ENCODE assay signal across 16 cellular contexts in genomic region chr11:95567685-95568084, GRCh38.
DNase-seq lines count a peak whose midpoint lies in the region; TF ChIP-seq lines count a peak whose summit lies in the region.
"Had no signal": no experiment of that assay in that cellular context is flagged by ENCODE, and none has a peak within 500 bp of the region (broad histone marks: within the 10 kb centered on the region; RNA-seq: fewer than 3 reads in every experiment).

No MANE protein-coding gene starts in this region.

- BruUV-seq in A673 (replicated peaks; lab: Mats Ljungman, UMichigan) = no TSS peak

- H3K9me3 ChIP-seq in A673 (ENCODE audit: low read depth, low read length, poor library complexity, severe bottlenecking) = peaks cover 8% of the 10 kb centered on the region
- H3K9me3 ChIP-seq: pancreas had no signal

- H3K27me3 ChIP-seq in BJ (ENCODE audit: control insufficient read depth, insufficient read depth, low read length) (no peaks in the 10 kb centered on the region), A673 (replicated peaks; ENCODE audit: insufficient read depth, low read depth, low read length, poor library complexity) (no peaks in the 10 kb centered on the region)
- H3K27me3 ChIP-seq: esophagus squamous epithelium, pancreas had no signal

- H3K36me3 ChIP-seq in BJ (ENCODE audit: control insufficient read depth, insufficient read depth, low read length) (no peaks in the 10 kb centered on the region), A673 (ENCODE audit: insufficient read depth, low read length, poor library complexity, severe bottlenecking) (no peaks in the 10 kb centered on the region)
- H3K36me3 ChIP-seq: esophagus squamous epithelium, pancreas had no signal

- no peak overlapping the region for H3K4me3 ChIP-seq in BJ (ENCODE audit: low read depth, low read length)
- H3K4me3 ChIP-seq in fibroblast of pulmonary artery (replicated peaks; ENCODE audit: low read depth, low read length) = no peak overlapping the region
- H3K4me3 ChIP-seq in skeletal muscle cell (ENCODE audit: low read depth, low read length) = no peak overlapping the region
- no peak overlapping the region for H3K4me3 ChIP-seq in A673 (ENCODE audit: low read depth, low read length, poor library complexity, severe bottlenecking)
- H3K4me3 ChIP-seq: esophagus squamous epithelium, pancreas had no signal

- POLR2A ChIA-PET in BJ (lab: Charles Lee) = interaction anchor here (0.6 to 1.4 kb wide), 3 partner anchors 11 to 812 kb away, joined by 3 to 5 read pairs (median 3); no protein-coding TSS in a partner anchor
- POLR2A ChIA-PET in A673 (lab: Charles Lee; ENCODE audit: low non-redundant PET) = no interaction called here

- DNase-seq in BJ (ENCODE audit: low read depth) = peak; percentile 31
- DNase-seq in astrocyte of the hippocampus (ENCODE audit: low read depth, low spot score) = peak; percentile 42
- peak; percentile 45 for DNase-seq in fibroblast of pulmonary artery (ENCODE audit: low read depth)
- DNase-seq in skeletal muscle cell (ENCODE audit: low read depth) = peak; percentile 67
- no peak for DNase-seq in effector CD4-positive, alpha-beta T cell
- DNase-seq in GM10266 (ENCODE audit: extremely low spot score) = no peak
- no peak for DNase-seq in D341Med (ENCODE audit: low spot score)
- no peak for DNase-seq in A673 (ENCODE audit: low spot score)
- DNase-seq: activated CD4-positive, alpha-beta T cell treated with anti-CD3 and anti-CD28 coated beads, Interleukin-2, amount 50 U/mL, for 4 hours; CD8-positive, alpha-beta T cell; DMS53; effector CD8-positive, alpha-beta T cell; esophagus squamous epithelium; hypothalamus; pancreas; stimulated activated CD4-positive, alpha-beta T cell treated with anti-CD3 and anti-CD28 coated beads, Interleukin-1b, Interleukin-23, amount 100 ng/mL, for 48 hours had no signal

- CTCF ChIA-PET in BJ (lab: Yijun Ruan, JAX) (interaction anchor here (0.7 to 0.9 kb wide), 2 partner anchors 11 to 139 kb away, joined by 3 to 5 read pairs; no protein-coding TSS in a partner anchor), A673 (lab: Charles Lee) (no interaction called here)

- no peak for TF ChIP-seq CTCF in BJ (IDR thresholded peaks at IDR 0.05; ENCODE audit: insufficient read depth, low read depth, low read length)
- no peak for TF ChIP-seq CTCF in fibroblast of pulmonary artery (IDR thresholded peaks at IDR 0.05; ENCODE audit: low read length, missing control alignments)
- no peak for TF ChIP-seq CTCF in GM10266 (IDR thresholded peaks at IDR 0.05; ENCODE audit: control insufficient read depth, insufficient read depth, low read depth, missing control alignments)
- TF ChIP-seq CTCF in A673 (conservative IDR thresholded peaks at IDR 0.05; ENCODE audit: low read depth, low read length) = no peak

- peaks cover 19% of the 10 kb centered on the region for H3K4me1 ChIP-seq in A673 (ENCODE audit: insufficient read depth, low read length, poor library complexity, severe bottlenecking)
- H3K4me1 ChIP-seq: pancreas had no signal

- no peak overlapping the region for H3K27ac ChIP-seq in A673 (ENCODE audit: low read depth, low read length, poor library complexity, severe bottlenecking)
- H3K27ac ChIP-seq: esophagus squamous epithelium, pancreas had no signal

- intact Hi-C loops in A673 (cut with micrococcal nuclease; ENCODE audit: unreplicated experiment) = no loop called here

Comparison
In these comparisons a context has a peak if more than half of its experiments do, and no peak if none do; other contexts are left out.
1. DNase-seq: peak in BJ (single experiment), astrocyte of the hippocampus (single experiment), fibroblast of pulmonary artery (single experiment) and skeletal muscle cell (single experiment); none in effector CD4-positive, alpha-beta T cell (single experiment), GM10266 (single experiment), D341Med (single experiment) and A673 (single experiment).